11 cellular contexts compared by ENCODE assay signal in genomic region chr4:2259036-2259540, GRCh38. TPM values are rescaled to one million over a fixed set of nuclear protein-coding genes. Genes with fewer than 3 reads are reported as not detected.
DNase-seq lines count a peak whose midpoint lies in the region; ATAC-seq, FAIRE-seq and TF ChIP-seq lines count a peak whose summit lies in the region.
"Had no signal": no experiment of that assay in that cellular context is flagged by ENCODE, and none has a peak within 500 bp of the region (broad histone marks: within the 10 kb centered on the region; RNA-seq: fewer than 3 reads in every experiment).

No MANE protein-coding gene starts in this region.

- no peak for TF ChIP-seq EP300 in ovary (IDR thresholded peaks at IDR 0.05)

- no peak for FAIRE-seq in HTR-8/SVneo (lab: Jason Lieb, UNC)

- no peak for TF ChIP-seq POLR2A in ovary (IDR thresholded peaks at IDR 0.05)

- H3K27ac ChIP-seq in ACC112 (ENCODE audit: low read depth, low read length) = no peak overlapping the region
- H3K27ac ChIP-seq in RWPE2 (ENCODE audit: poor library complexity, severe bottlenecking) = peak overlapping the region; percentile 56
- peak overlapping the region; percentile 56 to 76 for H3K27ac ChIP-seq in ovary

- intact Hi-C loops in Right ventricle myocardium inferior (cut with DNase I) (no loop called here), ovary (cut with DNase I) (loop anchor here in 2 of 4 donors (5.0 to 10.0 kb wide), 2 partner anchors 158 to 276 kb away; partner anchors contain the start of genes CFAP99 (in 1 of the 2), FAM193A (in 1 of the 2) and ZFYVE28 (in 1 of the 2))

- WGBS in ovary, 3 donors = 51 to 59% (median 58%) methylated on average over 12 to 13 of the region's 13 CpGs

- H3K4me1 ChIP-seq in ACC112 (ENCODE audit: control insufficient read depth, insufficient read depth, low read length, unreplicated experiment) = peaks cover 36% of the 10 kb centered on the region
- peaks cover 15% of the 10 kb centered on the region for H3K4me1 ChIP-seq in RWPE2 (ENCODE audit: insufficient read depth, poor library complexity, severe bottlenecking)
- H3K4me1 ChIP-seq in ovary (ENCODE audit: insufficient read depth) = peaks cover 24% of the 10 kb centered on the region

- DNase-seq in RWPE2 (ENCODE audit: low spot score) (no peak), Right ventricle myocardium inferior (ENCODE audit: missing footprints) (peak; percentile 64), ovary (peak in 4 of 5 donors; percentile 21 to 41 (median 28)), SIG-M5 treated with dmso at 0.1 percent for 504 hours (lab: John Stamatoyannopoulos, UW; ENCODE audit: unreplicated experiment) (no peak), HTR-8/SVneo (ENCODE audit: insufficient read length, low spot score) (no peak), LoVo (ENCODE audit: low spot score) (no peak)
- no peak for DNase-seq in effector CD4-positive, alpha-beta T cell
- DNase-seq: mesendoderm; NCI-H2029 treated with DMSO at 0.1 percent for 48 hours; stimulated activated naive CD4-positive, alpha-beta T cell treated with Interleukin-2 at 50 U/mL for 16 hours had no signal

- H3K79me2 ChIP-seq in ACC112 (ENCODE audit: control insufficient read depth, insufficient read depth, low read length, unreplicated experiment) = peaks cover 35% of the 10 kb centered on the region

- ATAC-seq in RWPE2 (ENCODE audit: low read depth) = no peak
- no peak for ATAC-seq in Right ventricle myocardium inferior

- no peak for TF ChIP-seq CTCF in RWPE2 (IDR thresholded peaks at IDR 0.05; ENCODE audit: poor library complexity, severe bottlenecking)
- no peak for TF ChIP-seq CTCF in ovary (IDR thresholded peaks at IDR 0.05)

- H3K27me3 ChIP-seq in ACC112 (ENCODE audit: insufficient read depth, low read length) (no peaks in the 10 kb centered on the region), RWPE2 (ENCODE audit: insufficient read depth, poor library complexity, severe bottlenecking) (no peaks in the 10 kb centered on the region), ovary (no peaks in the 10 kb centered on the region)

- 0 out of 2 replicates have a peak, but pooled peaks cover 7% of the 10 kb centered on the region for H3K36me3 ChIP-seq in ACC112 (ENCODE audit: insufficient read depth, low read length)
- H3K36me3 ChIP-seq in RWPE2 (ENCODE audit: low read depth) = peaks cover 23% of the 10 kb centered on the region
- H3K36me3 ChIP-seq in ovary = no peaks in the 10 kb centered on the region

- H3K4me3 ChIP-seq in ACC112 (ENCODE audit: low read depth, low read length) (peak overlapping the region; percentile 99; the same call in 1 of the 2 replicates), RWPE2 (ENCODE audit: severe bottlenecking) (no peak overlapping the region), ovary (no peak overlapping the region)

- H3K9me3 ChIP-seq in RWPE2 (ENCODE audit: severe bottlenecking) = no peaks in the 10 kb centered on the region
- no peaks in the 10 kb centered on the region for H3K9me3 ChIP-seq in ovary

- H2AFZ ChIP-seq in ACC112 (ENCODE audit: low read length, unreplicated experiment) = no peak overlapping the region

RNA-seq across cellular contexts. Expression of gene MXD4, which starts 2.8 kb away (rescaled TPM):
- total RNA-seq in Right ventricle myocardium inferior (36.0 TPM), ovary (10 to 100 TPM; 22.3 to 51.4 (median 35.3) TPM)
- polyA plus RNA-seq in ovary = 10 to 100 TPM; 10.3 to 41.5 TPM

RNA-seq across cellular contexts. Expression of gene HAUS3, which starts 17.2 kb away (rescaled TPM):
- 7.7 TPM for total RNA-seq in Right ventricle myocardium inferior
- 10 to 100 TPM in 6 of 7 donors, 1 to 10 TPM in 1; 9.3 to 17.4 (median 12.5) TPM for total RNA-seq in ovary
- polyA plus RNA-seq in ovary = 10 to 100 TPM in 1 of 2 donors, 1 to 10 TPM in 1; 8.2 to 12.5 TPM

RNA-seq across cellular contexts. Expression of gene POLN, which starts 17.2 kb away (rescaled TPM):
- total RNA-seq in Right ventricle myocardium inferior (2.0 TPM), ovary (10 to 100 TPM in 1 of 7 donors, 1 to 10 TPM in 5, under 1 TPM in 1; 0.95 to 11.4 (median 3.4) TPM)
- polyA plus RNA-seq in ovary = 1 to 10 TPM; 1.4 to 1.6 TPM

Comparison
In these comparisons a context has a peak if more than half of its experiments do, and no peak if none do; other contexts are left out.
1. DNase-seq: peak in Right ventricle myocardium inferior (single experiment) and ovary (4 of 5); none in RWPE2 (single experiment), SIG-M5 treated with dmso at 0.1 percent for 504 hours (single experiment), HTR-8/SVneo (single experiment), LoVo (single experiment) and effector CD4-positive, alpha-beta T cell (single experiment).